Comparison of ENCODE assay signal across 28 cellular contexts in the genomic region with DNA sequence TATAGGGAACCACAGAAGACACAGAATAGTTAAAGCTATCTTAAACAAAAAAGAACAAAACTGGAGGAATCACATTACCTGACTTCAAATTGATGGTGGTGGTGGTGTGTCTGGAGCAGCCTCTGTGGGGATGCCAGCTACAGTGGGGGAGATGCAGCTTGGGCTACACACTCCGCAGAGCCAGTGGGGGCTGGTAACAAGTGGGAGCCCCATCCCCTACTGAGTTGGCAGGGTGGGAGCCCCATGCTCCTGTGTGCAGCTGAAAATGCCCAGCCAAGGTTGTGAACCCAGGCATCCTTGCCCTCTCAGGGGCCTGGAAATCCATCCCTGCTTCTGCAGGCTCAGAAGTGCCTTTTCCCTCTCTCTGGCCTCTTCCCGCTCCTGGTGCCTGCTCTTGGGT.
"Had no signal": no experiment of that assay in that cellular context is flagged by ENCODE, and none has a peak within 500 bp of the region (broad histone marks: within the 10 kb centered on the region; RNA-seq: fewer than 3 reads in every experiment).

No MANE protein-coding gene starts in this region.

- FAIRE-seq: colon, endometrium, endothelial cell of umbilical vein, frontal cortex had no signal

- H3K9me3 ChIP-seq: colonic mucosa, esophagus muscularis mucosa, esophagus squamous epithelium, gastrocnemius medialis, gastroesophageal sphincter had no signal

- ATAC-seq: effector memory CD8-positive, alpha-beta T cell; esophagus mucosa; foreskin keratinocyte; gastrocnemius medialis; gastroesophageal sphincter; heart left ventricle; heart right ventricle had no signal

- H3K4me1 Mint-ChIP-seq: endodermal cell had no signal

- H3K9me3 Mint-ChIP-seq: effector memory CD8-positive, alpha-beta T cell had no signal

- H3K4me3 Mint-ChIP-seq: dendritic cell treated with granulocyte-macrophage colony-stimulating factor and Interleukin-4, amounts not matched to agents 40 ng/mL and 50 ng/mL, for 4 days; effector memory CD8-positive, alpha-beta T cell; endodermal cell had no signal

- DNase-seq: colonic mucosa; cortex of kidney; dermis blood vessel endothelial cell; dorsolateral prefrontal cortex; effector CD4-positive, alpha-beta T cell; effector CD8-positive, alpha-beta T cell; effector memory CD4-positive, alpha-beta T cell; effector memory CD8-positive, alpha-beta T cell; endodermal cell; esophagus squamous epithelium; foreskin fibroblast; foreskin keratinocyte; foreskin melanocyte; gastrocnemius medialis; glutamatergic neuron; head of caudate nucleus; heart left ventricle; heart right ventricle had no signal

- H3K4me1 ChIP-seq: colonic mucosa, gastrocnemius medialis, heart left ventricle, heart right ventricle had no signal

- H3K27me3 Mint-ChIP-seq: dendritic cell treated with granulocyte-macrophage colony-stimulating factor and Interleukin-4, amounts not matched to agents 40 ng/mL and 50 ng/mL, for 4 days; effector memory CD8-positive, alpha-beta T cell had no signal

- H3K27ac Mint-ChIP-seq: dendritic cell treated with granulocyte-macrophage colony-stimulating factor and Interleukin-4, amounts not matched to agents 40 ng/mL and 50 ng/mL, for 4 days; effector memory CD8-positive, alpha-beta T cell; endodermal cell had no signal

- H3K36me3 ChIP-seq: colonic mucosa, esophagus squamous epithelium, gastrocnemius medialis had no signal

- H3K4me3 ChIP-seq: colonic mucosa, coronary artery, dorsolateral prefrontal cortex, esophagus muscularis mucosa, esophagus squamous epithelium, gastrocnemius medialis, gastroesophageal sphincter, heart left ventricle, heart right ventricle had no signal

- H3K27me3 ChIP-seq: colonic mucosa, esophagus muscularis mucosa, esophagus squamous epithelium, foreskin keratinocyte, gastrocnemius medialis, gastroesophageal sphincter, heart left ventricle, heart right ventricle had no signal

- H3K27ac ChIP-seq: colonic mucosa, coronary artery, dorsolateral prefrontal cortex, epithelial cell of prostate, esophagus muscularis mucosa, esophagus squamous epithelium, foreskin keratinocyte, gastrocnemius medialis, gastroesophageal sphincter, heart left ventricle, heart right ventricle had no signal
